8 cellular contexts compared by ENCODE assay signal in the genomic region with DNA sequence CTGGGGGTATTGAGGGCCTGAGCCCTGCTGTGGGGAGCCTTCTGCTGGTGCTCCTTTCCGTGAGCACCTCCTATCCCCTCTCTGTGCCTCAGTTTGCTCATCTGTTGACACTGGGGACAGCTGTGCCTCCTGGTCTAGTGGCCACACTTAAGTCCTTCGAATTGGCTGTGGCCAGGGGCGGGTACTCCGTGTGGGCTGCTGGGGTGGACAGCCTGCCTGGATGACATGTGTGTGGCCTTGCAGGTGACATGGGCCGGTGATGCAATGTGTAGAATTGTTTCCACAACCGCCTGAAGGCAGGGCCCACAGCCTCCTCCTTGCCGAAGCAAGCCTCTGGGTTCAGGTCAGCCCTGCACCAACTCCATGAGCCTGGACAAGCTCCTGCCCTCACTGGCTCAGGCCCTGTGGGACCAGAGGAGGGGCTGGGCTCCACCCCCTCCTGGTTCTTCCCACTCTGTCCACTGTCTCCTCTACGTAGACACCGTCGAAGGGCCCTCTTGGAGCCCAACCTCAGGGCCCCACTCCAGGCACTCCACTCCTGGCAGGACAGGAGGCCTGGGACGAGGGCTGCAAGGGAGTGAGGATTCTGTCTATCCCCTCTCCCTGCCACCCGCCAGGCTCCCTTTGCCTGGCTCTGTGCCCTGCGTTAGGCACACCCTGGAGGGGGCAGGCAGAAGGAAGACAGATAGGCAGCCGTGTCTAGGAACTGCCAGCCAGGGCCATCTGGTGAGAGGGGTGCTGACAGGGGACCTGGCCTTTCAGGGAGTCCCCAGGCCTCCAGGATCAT.
DNase-seq lines count a peak whose midpoint lies in the region.

No MANE protein-coding gene starts in this region.

- H3K4me1 ChIP-seq in muscle layer of colon (ENCODE audit: insufficient read depth, low read length), result peaks cover 40% of the 10 kb centered on the region

- H3K9me3 ChIP-seq in SK-N-MC (ENCODE audit: low read depth, low read length) (no peaks in the 10 kb centered on the region), muscle layer of colon (ENCODE audit: low read length) (no peaks in the 10 kb centered on the region)

- H3K9ac ChIP-seq in SK-N-MC (ENCODE audit: insufficient read length), result peak overlapping the region; percentile 55
- H3K9ac ChIP-seq in muscle layer of colon (ENCODE audit: low read length), result peak overlapping the region; percentile 21

- H3K4me3 ChIP-seq in SK-N-MC (peak overlapping the region; percentile 79), muscle layer of colon (ENCODE audit: low read depth in 1 of 2, low read length in 2 of 2) (peak overlapping the region; percentile 58 to 66)

- H3K27me3 ChIP-seq in muscle layer of colon (ENCODE audit: control insufficient read depth in 1 of 2, insufficient read depth in 2 of 2, low read length in 2 of 2), result no peaks in the 10 kb centered on the region

- H3K36me3 ChIP-seq in SK-N-MC (ENCODE audit: insufficient read depth, low read length) (no peaks in the 10 kb centered on the region), muscle layer of colon (ENCODE audit: insufficient read depth, low read length) (no peaks in the 10 kb centered on the region)

- H3K27ac ChIP-seq in SK-N-MC (no peak overlapping the region), muscle layer of colon (ENCODE audit: low read depth, low read length) (peak overlapping the region; percentile 69)

- peak; percentile 2 for DNase-seq in HCEC 1CT
- no peak for DNase-seq in SK-N-MC (ENCODE audit: low read depth, low spot score)
- peak; percentile 49 for DNase-seq in ecto neural progenitor cell (ENCODE audit: low spot score)
- no peak for DNase-seq in NCI-H2227 (lab: John Stamatoyannopoulos, UW; ENCODE audit: unreplicated experiment)
- DNase-seq in HK-2 (ENCODE audit: unreplicated experiment), result no peak
- DNase-seq in NK-92 (lab: John Stamatoyannopoulos, UW; ENCODE audit: unreplicated experiment), result no peak
- no peak for DNase-seq in NAMALWA (ENCODE audit: low spot score)

Comparison
In these comparisons a context has a peak if more than half of its experiments do, and no peak if none do; other contexts are left out.
1. DNase-seq: peak in HCEC 1CT (single experiment) and ecto neural progenitor cell (single experiment); none in SK-N-MC (single experiment), NCI-H2227 (single experiment), HK-2 (single experiment), NK-92 (single experiment) and NAMALWA (single experiment).